ENCODE assay signal across 1 cellular context in genomic region chr10:22229756-22230330, GRCh38.
A peak's percentile ranks its signal among the peaks of the same experiment; 100 is the strongest.
TF ChIP-seq lines count a peak whose summit lies in the region.

No MANE protein-coding gene starts in this region.

TF ChIP-seq in K562, 482 proteins besides CTCF, POLR2A, EP300 and RAD21 (continued from another document and continues in another):
- no peak for TF ChIP-seq CHD7 (IDR thresholded peaks at IDR 0.05; ENCODE audit: low read depth, low read length)
- TF ChIP-seq KAT7 (CRISPR knock-in tag; IDR thresholded peaks at IDR 0.05; ENCODE audit: borderline replicate concordance) = no peak
- TF ChIP-seq THRB (CRISPR knock-in tag; conservative IDR thresholded peaks at IDR 0.05) = no peak
- 0 out of 2 replicates have a peak, but pooled peaks have one; percentile 5 for TF ChIP-seq LEF1 (IDR thresholded peaks at IDR 0.05)
- TF ChIP-seq HNRNPLL (IDR thresholded peaks at IDR 0.05; ENCODE audit: low read depth, low read length, poor library complexity, severe bottlenecking) = no peak
- TF ChIP-seq KLF1 (tag; IDR thresholded peaks at IDR 0.05) = no peak
- no peak for TF ChIP-seq MTA2 (IDR thresholded peaks at IDR 0.05; ENCODE audit: low read depth)
- TF ChIP-seq SRSF3 (IDR thresholded peaks at IDR 0.05; ENCODE audit: insufficient read depth, low read length) = no peak
- no peak for TF ChIP-seq MYNN (IDR thresholded peaks at IDR 0.05)
- no peak for TF ChIP-seq MYNN (CRISPR knock-in tag; IDR thresholded peaks at IDR 0.05)
- 0 out of 4 replicates have a peak, but pooled peaks of 1 of the 2 experiments have one; percentile 73 for TF ChIP-seq ZNF318 (IDR thresholded peaks at IDR 0.05; ENCODE audit: borderline replicate concordance in 1 of 2, low read depth in 1 of 2)
- TF ChIP-seq ADNP (tag; IDR thresholded peaks at IDR 0.05) = peak; percentile 30
- TF ChIP-seq HMG20A (CRISPR knock-in tag; conservative IDR thresholded peaks at IDR 0.05) = no peak
- TF ChIP-seq ZBTB11 (CRISPR knock-in tag; IDR thresholded peaks at IDR 0.05) = no peak
